Comparison of ENCODE assay signal across 8 cellular contexts in the genomic region with DNA sequence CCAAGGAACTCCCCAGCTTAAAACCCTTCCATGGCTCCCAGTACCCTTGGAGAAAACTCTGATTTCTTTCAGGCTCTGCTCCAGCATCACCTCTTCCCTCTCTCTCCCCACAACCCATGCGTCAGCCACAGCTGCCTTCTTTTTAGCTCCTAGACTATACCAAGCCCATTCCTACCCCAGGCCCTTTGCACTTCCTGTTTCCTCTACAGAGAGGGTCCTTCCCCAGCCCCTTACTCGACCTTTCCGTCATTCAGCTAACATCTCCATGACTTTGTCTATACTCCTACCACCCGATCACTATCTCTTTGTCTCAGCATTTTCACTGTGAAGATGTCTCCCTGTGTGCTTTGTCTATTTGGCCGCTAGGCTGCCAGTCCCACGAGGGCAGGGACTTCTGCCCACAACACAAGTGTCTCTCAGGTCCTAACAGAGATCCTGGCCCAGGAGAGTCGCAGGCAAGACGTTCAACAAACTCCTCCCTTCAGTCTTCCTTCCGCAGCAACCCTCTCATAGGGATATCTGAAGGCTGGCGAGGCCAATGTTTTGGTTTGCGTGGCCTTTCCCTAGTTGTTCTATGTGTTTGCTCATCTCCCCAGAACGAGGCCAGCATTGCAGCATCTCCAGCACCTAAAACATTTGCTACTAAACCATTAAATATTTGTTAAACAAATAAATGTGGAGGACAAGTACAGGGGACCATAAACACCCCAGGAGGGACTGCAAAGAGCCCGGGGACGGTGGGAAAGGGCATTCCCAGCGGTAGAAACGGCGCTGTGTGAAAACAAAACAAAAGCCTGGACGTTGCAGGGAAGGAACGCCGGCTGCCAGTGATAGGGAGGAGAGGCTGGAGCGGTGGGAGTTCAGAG. TPM values are rescaled to one million over a fixed set of nuclear protein-coding genes. Genes with fewer than 3 reads are reported as not detected.
DNase-seq lines count a peak whose midpoint lies in the region; ATAC-seq and TF ChIP-seq lines count a peak whose summit lies in the region.

No MANE protein-coding gene starts in this region.

- ATAC-seq in memory B cell (ENCODE audit: low read depth), result no peak
- ATAC-seq in GM18873 (IDR thresholded peaks at IDR 0.05; ENCODE audit: low FRiP score, unreplicated experiment), result no peak

- CTCF ChIA-PET in AG04450 (lab: Charles Lee), result no interaction called here

- TF ChIP-seq CTCF in AG04450 (IDR thresholded peaks at IDR 0.05; ENCODE audit: low read depth, low read length) (0 out of 2 replicates have a peak, but pooled peaks have one; percentile 8), GM12864 (IDR thresholded peaks at IDR 0.05; ENCODE audit: low read depth, low read length, missing control alignments) (peak; percentile 44)

- H3K9ac ChIP-seq in adipocyte (ENCODE audit: low read length), result peak overlapping the region; percentile 63

- H3K9me3 ChIP-seq in AG04450 (ENCODE audit: control insufficient read depth, insufficient read depth, low read length) (peaks cover 15% of the 10 kb centered on the region), adipocyte (ENCODE audit: control insufficient read depth, low read length) (no peaks in the 10 kb centered on the region)

- H3K9me3 Mint-ChIP-seq in memory B cell, result peaks cover 2% of the 10 kb centered on the region

- peaks cover 7% of the 10 kb centered on the region for H3K27me3 ChIP-seq in AG04450 (ENCODE audit: control insufficient read depth, insufficient read depth, low read length)
- no peaks in the 10 kb centered on the region for H3K27me3 ChIP-seq in adipocyte (replicated peaks; ENCODE audit: control insufficient read depth, insufficient read depth, low read length)

- peaks cover 16% of the 10 kb centered on the region for H3K4me1 Mint-ChIP-seq in memory B cell

- DNase-seq in AG04450 (ENCODE audit: low read depth, low spot score), result no peak
- no peak for DNase-seq in GM12864 (ENCODE audit: low read depth)
- peak; percentile 44 for DNase-seq in adipocyte (ENCODE audit: low read depth)
- no peak for DNase-seq in memory B cell (ENCODE audit: low spot score in 2 of 2)
- no peak for DNase-seq in NCI-H2196 (lab: John Stamatoyannopoulos, UW; ENCODE audit: unreplicated experiment)
- no peak for DNase-seq in SIG-M5 treated with dmso at 0.1 percent for 504 hours (lab: John Stamatoyannopoulos, UW; ENCODE audit: unreplicated experiment)
- no peak for DNase-seq in NK-92 (lab: John Stamatoyannopoulos, UW; ENCODE audit: unreplicated experiment)

- peaks cover 19% of the 10 kb centered on the region for H3K27me3 Mint-ChIP-seq in memory B cell

- H3K36me3 Mint-ChIP-seq in memory B cell, result peaks cover 4% of the 10 kb centered on the region

- peaks cover 36% of the 10 kb centered on the region for H3K4me1 ChIP-seq in adipocyte (ENCODE audit: control insufficient read depth, insufficient read depth, low read length)

- H3K4me3 ChIP-seq in AG04450 (ENCODE audit: low read depth, low read length) (peak overlapping the region; percentile 45), GM12864 (ENCODE audit: low read depth, low read length) (no peak overlapping the region), adipocyte (ENCODE audit: low read length) (peak overlapping the region; percentile 70)

- no peaks in the 10 kb centered on the region for H3K36me3 ChIP-seq in adipocyte (ENCODE audit: control insufficient read depth, insufficient read depth, low read length, severe bottlenecking)

- no peak overlapping the region for H3K27ac Mint-ChIP-seq in memory B cell

- peak overlapping the region; percentile 2 for H3K27ac ChIP-seq in AG04450 (ENCODE audit: low read depth, low read length)

- H3K4me3 Mint-ChIP-seq in memory B cell, result peak overlapping the region; percentile 53

- POLR2A ChIA-PET in AG04450 (lab: Yijun Ruan, JAX), result interaction anchor here (0.7 kb wide), 1 partner anchor 85 kb away, joined by 3 read pairs; no protein-coding TSS in a partner anchor

RNA-seq across cellular contexts. Expression of a gene that starts 0.8 kb away (rescaled TPM):
- 0.16 and 0.21 TPM in 2 replicates for polyA plus RNA-seq in AG04450 (2011; rRNA removed)
- not detected in 2 replicates for polyA minus RNA-seq in AG04450 (2011; rRNA and poly(A)+ RNA removed)

RNA-seq across cellular contexts. Expression of a gene that starts 7.5 kb away (rescaled TPM):
- not detected in 2 replicates for polyA plus RNA-seq in AG04450 (2011; rRNA removed)
- not detected in 2 replicates for polyA minus RNA-seq in AG04450 (2011; rRNA and poly(A)+ RNA removed)

RNA-seq across cellular contexts. Expression of a gene that starts 34.4 kb away (rescaled TPM):
- polyA plus RNA-seq in AG04450 (2011; rRNA removed), result 2.0 and 2.3 TPM in 2 replicates
- 5.0 and 5.5 TPM in 2 replicates for polyA minus RNA-seq in AG04450 (2011; rRNA and poly(A)+ RNA removed)

RNA-seq across cellular contexts. Expression of a gene that starts 59.5 kb away (rescaled TPM):
- polyA plus RNA-seq in AG04450 (2011; rRNA removed), result 99.8 and 122 TPM in 2 replicates
- polyA minus RNA-seq in AG04450 (2011; rRNA and poly(A)+ RNA removed), result 106 and 151 TPM in 2 replicates
